ENCODE assay signal across 10 cellular contexts in genomic region chr6:17032595-17033591, GRCh38.
A peak's percentile ranks its signal among the peaks of the same experiment; 100 is the strongest.
DNase-seq lines count a peak whose midpoint lies in the region; ATAC-seq lines count a peak whose summit lies in the region.
"Had no signal": no experiment of that assay in that cellular context is flagged by ENCODE, and none has a peak within 500 bp of the region (broad histone marks: within the 10 kb centered on the region; RNA-seq: fewer than 3 reads in every experiment).

No MANE protein-coding gene starts in this region.

- peaks cover 0 to 30% of the 10 kb centered on the region in 2 donors for H3K4me1 ChIP-seq in muscle layer of duodenum (ENCODE audit: control insufficient read depth in 1 of 2, insufficient read depth in 2 of 2, low read length in 2 of 2)

- in situ Hi-C loops in ACHN (cut with HindIII; ENCODE audit: low pct_ligation_motif_present, low pct_unique_long_range_greater_than_20kb, low sequenced_read_pairs) = no loop called here

- peak; percentile 85 for DNase-seq in ACHN
- peak; percentile 89 to 90 for DNase-seq in NCI-H446 (lab: John Stamatoyannopoulos, UW)
- no peak for DNase-seq in epithelial cell of prostate (ENCODE audit: low read depth, low spot score)
- no peak for DNase-seq in T-helper 1 cell
- DNase-seq in activated CD8-positive, alpha-beta memory T cell treated with anti-CD3 and anti-CD28 coated beads, Interleukin-2, amount 50 U/mL, for 48 hours = no peak
- DNase-seq in NCI-H2227 treated with DMSO at 0.1 percent for 48 hours (lab: John Stamatoyannopoulos, UW) = no peak
- DNase-seq: activated CD4-positive, alpha-beta T cell treated with anti-CD3 and anti-CD28 coated beads for 36 hours; COR-L47 had no signal

- H3K9me3 ChIP-seq in muscle layer of duodenum (ENCODE audit: control insufficient read depth in 1 of 2, low read length in 2 of 2) = no peaks in the 10 kb centered on the region

- H3K27ac ChIP-seq in epithelial cell of prostate (peak overlapping the region; percentile 91), muscle layer of duodenum (ENCODE audit: low read length) (peak overlapping the region; percentile 53)

- no peaks in the 10 kb centered on the region for H3K36me3 ChIP-seq in muscle layer of duodenum (ENCODE audit: control insufficient read depth in 1 of 2, insufficient read depth in 2 of 2, low read length in 2 of 2)

- H3K4me3 ChIP-seq in muscle layer of duodenum (ENCODE audit: low read depth in 1 of 2, low read length in 2 of 2) = peak overlapping the region in 1 of 2 donors; percentile 45

- no peaks in the 10 kb centered on the region for H3K27me3 ChIP-seq in muscle layer of duodenum (ENCODE audit: low read depth, low read length)

- ATAC-seq in GM18870 (IDR thresholded peaks at IDR 0.05; ENCODE audit: unreplicated experiment) = no peak
- ATAC-seq: activated CD4-positive, alpha-beta T cell treated with anti-CD3 and anti-CD28 coated beads for 36 hours had no signal

Comparison
In these comparisons a context has a peak if more than half of its experiments do, and no peak if none do; other contexts are left out.
1. DNase-seq: peak in ACHN (single experiment) and NCI-H446 (2 of 2); none in epithelial cell of prostate (single experiment), T-helper 1 cell (0 of 5), activated CD8-positive, alpha-beta memory T cell treated with anti-CD3 and anti-CD28 coated beads, Interleukin-2, amount 50 U/mL, for 48 hours (single experiment) and NCI-H2227 treated with DMSO at 0.1 percent for 48 hours (single experiment).